Comparison of ENCODE assay signal across 8 cellular contexts in genomic region chr14:24310666-24311604, GRCh38. TPM values are rescaled to one million over a fixed set of nuclear protein-coding genes. Genes with fewer than 3 reads are reported as not detected.
A peak's percentile ranks its signal among the peaks of the same experiment; 100 is the strongest.
DNase-seq lines count a peak whose midpoint lies in the region; ATAC-seq, FAIRE-seq and TF ChIP-seq lines count a peak whose summit lies in the region.

LTB4R (plus strand) TSS chr14:24311502; CDS start chr14:24315652, 4,150 bp downstream.

- FAIRE-seq in pancreas (lab: Jason Lieb, UNC), result no peak

- WGBS in pancreas, 2 donors, result 5 to 11% methylated on average over 78 to 99 of the region's 99 CpGs

- H3K9me3 Mint-ChIP-seq in activated T-helper 2 cell treated with anti-CD3 and anti-CD28 coated beads, Interferon-gamma antibody, Interleukin-2, Interleukin-4, amounts not matched to agents 10 μg/mL and 5 μg/mL and 100 μg/mL, durations not matched to agents 14 hours and 24 hours and 36 hours, result no peaks in the 10 kb centered on the region

- TF ChIP-seq CTCF in GM12875 (IDR thresholded peaks at IDR 0.05; ENCODE audit: borderline replicate concordance, insufficient read depth, low read depth, low read length), result peak; percentile 26; the same call in 1 of the 2 replicates
- TF ChIP-seq CTCF in fibroblast of villous mesenchyme (IDR thresholded peaks at IDR 0.05; ENCODE audit: insufficient read depth, low read depth, low read length), result peak; percentile 4
- peak in 3 of 4 donors; percentile 34 to 44 (median 40) for TF ChIP-seq CTCF in pancreas (IDR thresholded peaks at IDR 0.05)

- intact Hi-C loops in activated T-helper 2 cell treated with anti-CD3 and anti-CD28 coated beads, Interferon-gamma antibody, Interleukin-2, Interleukin-4, amounts not matched to agents 10 μg/mL and 5 μg/mL and 100 μg/mL, durations not matched to agents 14 hours and 24 hours and 36 hours (cut with micrococcal nuclease), result no loop called here
- intact Hi-C loops in pancreas (cut with DNase I), result no loop called here

- DNase-seq in NCI-H2196 treated with DMSO at 0.1 percent for 48 hours (lab: John Stamatoyannopoulos, UW; ENCODE audit: unreplicated experiment) (peak; percentile 89), fibroblast of villous mesenchyme (ENCODE audit: low read depth) (peak; percentile 58), pancreas (peak; percentile 81 to 94 (median 90)), D341Med (ENCODE audit: low spot score) (no peak), SK-N-DZ (ENCODE audit: low spot score) (no peak)
- peak; percentile 64 for DNase-seq in activated T-helper 2 cell treated with anti-CD3 and anti-CD28 coated beads, Interferon-gamma antibody, Interleukin-2, Interleukin-4, amounts not matched to agents 10 μg/mL and 5 μg/mL and 100 μg/mL, durations not matched to agents 14 hours and 24 hours and 36 hours (ENCODE audit: low spot score)

- no peaks in the 10 kb centered on the region for H3K27me3 Mint-ChIP-seq in activated T-helper 2 cell treated with anti-CD3 and anti-CD28 coated beads, Interferon-gamma antibody, Interleukin-2, Interleukin-4, amounts not matched to agents 10 μg/mL and 5 μg/mL and 100 μg/mL, durations not matched to agents 14 hours and 24 hours and 36 hours (ENCODE audit: low read depth)

- no peaks in the 10 kb centered on the region for H3K9me3 ChIP-seq in pancreas

- H3K27ac ChIP-seq in pancreas, result peak within 1 kb of the TSS; percentile 76 to 91 (median 89)

- peak; percentile 62 for ATAC-seq in HG02623 (IDR thresholded peaks at IDR 0.05; ENCODE audit: unreplicated experiment)
- peak; percentile 72 to 85 (median 76) for ATAC-seq in pancreas

- H3K4me3 ChIP-seq in GM12875 (ENCODE audit: low read depth, low read length) (peak within 1 kb of the TSS; percentile 16), fibroblast of villous mesenchyme (ENCODE audit: low read depth, low read length) (peak within 1 kb of the TSS; percentile 21), pancreas (peak within 1 kb of the TSS; percentile 33 to 64 (median 47))

- H3K4me3 Mint-ChIP-seq in activated T-helper 2 cell treated with anti-CD3 and anti-CD28 coated beads, Interferon-gamma antibody, Interleukin-2, Interleukin-4, amounts not matched to agents 10 μg/mL and 5 μg/mL and 100 μg/mL, durations not matched to agents 14 hours and 24 hours and 36 hours (ENCODE audit: low read depth), result peak within 1 kb of the TSS; percentile 81

- no peaks in the 10 kb centered on the region for H3K27me3 ChIP-seq in pancreas

- peaks cover 0 to 7% (median 0%) of the 10 kb centered on the region in 3 donors for H3K36me3 ChIP-seq in pancreas

- peaks cover 25 to 44% (median 33%) of the 10 kb centered on the region in 3 donors for H3K4me1 ChIP-seq in pancreas

- peaks cover 56% of the 10 kb centered on the region for H3K4me1 Mint-ChIP-seq in activated T-helper 2 cell treated with anti-CD3 and anti-CD28 coated beads, Interferon-gamma antibody, Interleukin-2, Interleukin-4, amounts not matched to agents 10 μg/mL and 5 μg/mL and 100 μg/mL, durations not matched to agents 14 hours and 24 hours and 36 hours (ENCODE audit: low read depth)

- peaks cover 62% of the 10 kb centered on the region for H3K36me3 Mint-ChIP-seq in activated T-helper 2 cell treated with anti-CD3 and anti-CD28 coated beads, Interferon-gamma antibody, Interleukin-2, Interleukin-4, amounts not matched to agents 10 μg/mL and 5 μg/mL and 100 μg/mL, durations not matched to agents 14 hours and 24 hours and 36 hours (ENCODE audit: low read depth)

- H3K27ac Mint-ChIP-seq in activated T-helper 2 cell treated with anti-CD3 and anti-CD28 coated beads, Interferon-gamma antibody, Interleukin-2, Interleukin-4, amounts not matched to agents 10 μg/mL and 5 μg/mL and 100 μg/mL, durations not matched to agents 14 hours and 24 hours and 36 hours, result peak within 1 kb of the TSS; percentile 82

RNA-seq across cellular contexts. Expression of gene LTB4R, which starts in this region (rescaled TPM):
- total RNA-seq in activated T-helper 2 cell treated with anti-CD3 and anti-CD28 coated beads, Interferon-gamma antibody, Interleukin-2, Interleukin-4, amounts not matched to agents 10 μg/mL and 5 μg/mL and 100 μg/mL, durations not matched to agents 14 hours and 24 hours and 36 hours, result 10.7 and 11.9 TPM in 2 replicates
- total RNA-seq in fibroblast of villous mesenchyme (1.3 and 1.6 TPM in 2 replicates), pancreas (1 to 10 TPM; 1.9 to 3.2 (median 2.3) TPM)
- 10 to 100 TPM; 13.0 to 15.5 TPM for polyA plus RNA-seq in pancreas
- polyA plus RNA-seq in SK-N-DZ (2014; cell fraction: cytosol; rRNA removed), result 3.2 and 6.4 TPM in 2 replicates
- polyA plus RNA-seq in SK-N-DZ (2014; cell fraction: nucleus; rRNA removed), result 24.6 and 62.2 TPM in 2 replicates

Comparison
In these comparisons a context has a peak if more than half of its experiments do, and no peak if none do; other contexts are left out.
1. DNase-seq: peak in NCI-H2196 treated with DMSO at 0.1 percent for 48 hours (single experiment), activated T-helper 2 cell treated with anti-CD3 and anti-CD28 coated beads, Interferon-gamma antibody, Interleukin-2, Interleukin-4, amounts not matched to agents 10 μg/mL and 5 μg/mL and 100 μg/mL, durations not matched to agents 14 hours and 24 hours and 36 hours (single experiment), fibroblast of villous mesenchyme (single experiment) and pancreas (6 of 6); none in D341Med (single experiment) and SK-N-DZ (single experiment).
2. Peak in every context shown above with its lines, with median percentiles within 50 percentile points of each other: H3K4me3 ChIP-seq and CTCF ChIP-seq.